ENCODE assay signal across 8 cellular contexts in the genomic region with DNA sequence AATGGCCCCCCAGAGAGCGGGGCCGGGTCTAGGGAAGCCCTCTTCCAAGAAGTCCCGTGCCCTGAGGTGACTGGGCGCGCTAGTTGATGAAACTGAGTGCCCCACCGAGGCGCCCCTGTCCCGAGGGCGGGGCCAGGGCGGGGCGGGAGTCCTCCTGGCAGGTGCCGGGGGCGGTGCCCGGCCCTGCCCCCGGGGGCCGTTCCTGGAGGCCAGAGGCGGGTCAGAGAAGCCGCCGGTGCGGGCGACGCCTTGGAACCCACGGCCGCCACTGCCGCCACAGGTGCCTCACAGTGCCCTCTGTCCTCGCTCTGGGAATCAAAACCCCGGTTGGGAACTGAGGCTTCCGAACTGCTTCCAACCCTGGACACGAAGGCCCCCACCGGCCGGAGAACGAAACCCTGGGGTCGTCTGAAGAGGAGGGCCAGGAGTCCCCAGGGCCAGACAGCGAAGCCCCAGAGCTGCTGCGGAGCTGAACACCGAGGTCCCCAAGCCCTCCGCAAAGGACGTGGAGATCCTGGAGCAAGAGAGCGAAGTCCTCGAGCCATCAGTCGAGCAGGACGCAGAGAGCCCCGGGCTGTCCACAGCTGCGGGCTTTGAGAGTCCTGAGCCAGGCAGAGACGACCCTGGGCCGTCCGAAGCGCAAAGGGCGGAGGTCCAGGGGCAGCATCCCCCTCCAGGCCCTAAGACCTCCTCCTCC. TPM values are rescaled to one million over a fixed set of nuclear protein-coding genes. Genes with fewer than 3 reads are reported as not detected.
DNase-seq lines count a peak whose midpoint lies in the region; ATAC-seq, FAIRE-seq and TF ChIP-seq lines count a peak whose summit lies in the region.

A gene (plus strand): TSS at position 252 of the 697 bp plus-strand sequence. CDS start 524 bp downstream, outside the sequence.

- no peak within 1 kb of the TSS for H3K27ac ChIP-seq in GM23338 (ENCODE audit: low read depth)
- H3K27ac ChIP-seq in OCI-LY1 (ENCODE audit: low read depth, low read length, poor library complexity, severe bottlenecking) = no peak within 1 kb of the TSS

- H3K27ac Mint-ChIP-seq in CD14-positive monocyte (peak within 1 kb of the TSS in 4 of 7 donors; percentile 32 to 88 (median 76)), GM23338 (no peak within 1 kb of the TSS), immature natural killer cell (peak within 1 kb of the TSS in 3 of 6 donors; percentile 40 to 88 (median 81))

- H4K20me1 ChIP-seq in GM23338 (replicated peaks; ENCODE audit: insufficient read depth) = no peaks in the 10 kb centered on the region
- H4K20me1 ChIP-seq in OCI-LY1 (ENCODE audit: insufficient read depth, low read length) = no peaks in the 10 kb centered on the region

- H3K4me3 ChIP-seq in GM23338 (peak within 1 kb of the TSS; percentile 72), OCI-LY1 (ENCODE audit: low read depth, low read length, poor library complexity, severe bottlenecking) (peak within 1 kb of the TSS; percentile 63), astrocyte of the cerebellum (ENCODE audit: low read depth, low read length) (peak within 1 kb of the TSS; percentile 55)

- TF ChIP-seq CTCF in CD14-positive monocyte (IDR thresholded peaks at IDR 0.05) (no peak), GM23338 (conservative IDR thresholded peaks at IDR 0.05; ENCODE audit: low read depth in 2 of 2) (no peak), OCI-LY1 (IDR thresholded peaks at IDR 0.05; ENCODE audit: low read length) (no peak), astrocyte of the cerebellum (IDR thresholded peaks at IDR 0.05; ENCODE audit: low read depth, low read length, missing control alignments) (no peak)

- H3K9me3 ChIP-seq in OCI-LY1 (ENCODE audit: low read length) = no peaks in the 10 kb centered on the region

- H3F3A ChIP-seq in GM23338 (replicated peaks; ENCODE audit: low read depth) (peaks cover 15% of the 10 kb centered on the region; the same call in 1 of the 2 replicates), OCI-LY1 (ENCODE audit: insufficient read depth, low read length) (no peaks in the 10 kb centered on the region)

- H3K36me3 Mint-ChIP-seq in CD14-positive monocyte (peaks cover 0 to 3% of the 10 kb centered on the region in 2 donors), GM23338 (ENCODE audit: low read depth) (no peaks in the 10 kb centered on the region), immature natural killer cell (no peaks in the 10 kb centered on the region)

- peak within 1 kb of the TSS; percentile 93 for H3K4me2 ChIP-seq in GM23338
- H3K4me2 ChIP-seq in OCI-LY1 (ENCODE audit: low read length) = peak within 1 kb of the TSS; percentile 95

- H3K4me1 Mint-ChIP-seq in CD14-positive monocyte (peaks cover 38% of the 10 kb centered on the region), GM23338 (peaks cover 12% of the 10 kb centered on the region), immature natural killer cell (peaks cover 18 to 21% of the 10 kb centered on the region in 2 donors)

- H3K9me2 ChIP-seq in GM23338 (ENCODE audit: insufficient read depth) (no peaks in the 10 kb centered on the region), OCI-LY1 (ENCODE audit: low read depth, low read length) (no peaks in the 10 kb centered on the region)

- H3K79me2 ChIP-seq in GM23338 (replicated peaks; ENCODE audit: insufficient read depth) = no peaks in the 10 kb centered on the region
- H3K79me2 ChIP-seq in OCI-LY1 (ENCODE audit: insufficient read depth, low read length) = no peaks in the 10 kb centered on the region

- ATAC-seq in GM23338 = peak; percentile 14

- H3K9ac ChIP-seq in OCI-LY1 (ENCODE audit: low read length) = peak within 1 kb of the TSS; percentile 53; the same call in 1 of the 2 replicates

- no peak for FAIRE-seq in frontal cortex (lab: Jason Lieb, UNC)

- H3K27me3 Mint-ChIP-seq in CD14-positive monocyte (ENCODE audit: low read depth in 3 of 3) (peaks cover 18 to 45% (median 34%) of the 10 kb centered on the region in 3 donors), GM23338 (ENCODE audit: insufficient read depth, low read depth, poor library complexity) (peaks cover 52% of the 10 kb centered on the region), immature natural killer cell (ENCODE audit: low read depth in 3 of 3) (peaks cover 2 to 9% (median 5%) of the 10 kb centered on the region in 3 donors)

- peaks cover 69% of the 10 kb centered on the region for H3K27me3 ChIP-seq in GM23338 (ENCODE audit: insufficient read depth)
- no peaks in the 10 kb centered on the region for H3K27me3 ChIP-seq in OCI-LY1 (ENCODE audit: insufficient read depth, low read length)

- H2AFZ ChIP-seq in GM23338 = peak within 1 kb of the TSS; percentile 100
- H2AFZ ChIP-seq in OCI-LY1 (ENCODE audit: low read length) = no peak within 1 kb of the TSS

- in situ Hi-C loops in astrocyte of the cerebellum (cut with HindIII; ENCODE audit: low sequenced_read_pairs) = no loop called here

- H3K4me3 Mint-ChIP-seq in CD14-positive monocyte (peak within 1 kb of the TSS; percentile 97 to 99), GM23338 (peak within 1 kb of the TSS; percentile 83), immature natural killer cell (peak within 1 kb of the TSS; percentile 89 to 97 (median 94))

- DNase-seq in CD14-positive monocyte (ENCODE audit: low spot score) (no peak), GM23338 (ENCODE audit: low spot score) (peak; percentile 46), astrocyte of the cerebellum (ENCODE audit: low read depth) (no peak), immature natural killer cell (peak in 1 of 3 donors; percentile 11), frontal cortex (ENCODE audit: low spot score in 2 of 2) (no peak), H4 (ENCODE audit: low spot score) (no peak)
- DNase-seq in stimulated activated CD4-positive, alpha-beta T cell treated with anti-CD3 and anti-CD28 coated beads, Interleukin-12 subunit alpha, Interleukin-12 subunit beta, amount 100 ng/mL, for 4 hours = peak; percentile 39

- H3K4me1 ChIP-seq in GM23338 (ENCODE audit: insufficient read depth) = peaks cover 4% of the 10 kb centered on the region; the same call in 1 of the 2 replicates
- H3K4me1 ChIP-seq in OCI-LY1 (ENCODE audit: insufficient read depth, low read length, severe bottlenecking) = peaks cover 30% of the 10 kb centered on the region

- intact Hi-C loops in CD14-positive monocyte (cut with micrococcal nuclease) = loop anchor here in 1 of 2 donors (5.0 kb wide), 1 partner anchor 190 kb away; no protein-coding TSS in a partner anchor

- H3K9me3 Mint-ChIP-seq in CD14-positive monocyte (no peaks in the 10 kb centered on the region), GM23338 (no peaks in the 10 kb centered on the region; the same call in 2 of the 3 replicates), immature natural killer cell (no peaks in the 10 kb centered on the region)

- no peaks in the 10 kb centered on the region for H3K36me3 ChIP-seq in GM23338 (ENCODE audit: insufficient read depth)
- H3K36me3 ChIP-seq in OCI-LY1 (ENCODE audit: insufficient read depth, low read length) = no peaks in the 10 kb centered on the region

TF ChIP-seq in GM23338, 12 proteins besides CTCF, POLR2A, EP300 and RAD21 (continues in another document):
- TF ChIP-seq, protein P1, sequence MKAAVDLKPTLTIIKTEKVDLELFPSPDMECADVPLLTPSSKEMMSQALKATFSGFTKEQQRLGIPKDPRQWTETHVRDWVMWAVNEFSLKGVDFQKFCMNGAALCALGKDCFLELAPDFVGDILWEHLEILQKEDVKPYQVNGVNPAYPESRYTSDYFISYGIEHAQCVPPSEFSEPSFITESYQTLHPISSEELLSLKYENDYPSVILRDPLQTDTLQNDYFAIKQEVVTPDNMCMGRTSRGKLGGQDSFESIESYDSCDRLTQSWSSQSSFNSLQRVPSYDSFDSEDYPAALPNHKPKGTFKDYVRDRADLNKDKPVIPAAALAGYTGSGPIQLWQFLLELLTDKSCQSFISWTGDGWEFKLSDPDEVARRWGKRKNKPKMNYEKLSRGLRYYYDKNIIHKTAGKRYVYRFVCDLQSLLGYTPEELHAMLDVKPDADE (IDR thresholded peaks at IDR 0.05) = no peak

RNA-seq across cellular contexts. Expression of the gene that starts here (rescaled TPM):
- polyA plus RNA-seq in CD14-positive monocyte = under 1 TPM; 0.42 to 0.52 TPM
- total RNA-seq in GM23338 (2014; rRNA removed; shearing (Covaris generic)) = 1.9 and 7.8 TPM in 2 replicates
- 2.4 and 2.7 TPM in 2 replicates for polyA plus RNA-seq in GM23338 (2016; fragmentation: Nextera tagmentation; extraction: Ambion mirVana)
- polyA plus RNA-seq in immature natural killer cell = 1 to 10 TPM in 2 of 3 donors, under 1 TPM in 1; 0.62 to 2.9 (median 2.1) TPM
- total RNA-seq in frontal cortex = 0.41 TPM
- 0.35 and 3.3 TPM in 2 replicates for total RNA-seq in H4 (2014; rRNA removed; shearing (Covaris generic))

Comparison
In these comparisons a context has a peak if more than half of its experiments do, and no peak if none do; other contexts are left out.
1. DNase-seq: peak in GM23338 (single experiment) and stimulated activated CD4-positive, alpha-beta T cell treated with anti-CD3 and anti-CD28 coated beads, Interleukin-12 subunit alpha, Interleukin-12 subunit beta, amount 100 ng/mL, for 4 hours (single experiment); none in CD14-positive monocyte (single experiment), astrocyte of the cerebellum (single experiment), frontal cortex (0 of 2) and H4 (single experiment).
2. Peak in every context shown above with its lines, with median percentiles within 50 percentile points of each other: H3K4me3 Mint-ChIP-seq and H3K4me3 ChIP-seq.